ENCODE assay signal across 1 cellular context in genomic region chr15:61893146-61893545, GRCh38.
TF ChIP-seq lines count a peak whose summit lies in the region.

No MANE protein-coding gene starts in this region.

TF ChIP-seq in K562, 482 proteins besides CTCF, POLR2A, EP300 and RAD21 (continued from another document):
- TF ChIP-seq RERE (CRISPR knock-in tag; IDR thresholded peaks at IDR 0.05; ENCODE audit: borderline replicate concordance) (no peak), TAF1 (IDR thresholded peaks at IDR 0.05; ENCODE audit: control insufficient read depth, extremely low read depth, insufficient read depth, low read length, severe bottlenecking) (no peak), ZNF644 (tag; IDR thresholded peaks at IDR 0.05; ENCODE audit: low read depth) (no peak), PTBP1 (IDR thresholded peaks at IDR 0.05; ENCODE audit: low read depth, low read length) (no peak), CBX3 (IDR thresholded peaks at IDR 0.05; ENCODE audit: borderline replicate concordance in 1 of 2, low read length in 2 of 2) (no peak), ZBTB1 (CRISPR knock-in tag; IDR thresholded peaks at IDR 0.05; ENCODE audit: borderline replicate concordance, low read depth) (no peak), YBX1 (IDR thresholded peaks at IDR 0.05) (no peak), HCFC1 (IDR thresholded peaks at IDR 0.05; ENCODE audit: low read depth, low read length) (no peak), TARDBP (IDR thresholded peaks at IDR 0.05) (no peak), ZBTB12 (CRISPR knock-in tag; IDR thresholded peaks at IDR 0.05) (no peak), ZNF830 (CRISPR knock-in tag; IDR thresholded peaks at IDR 0.05) (no peak), POLR2H (tag; IDR thresholded peaks at IDR 0.05; ENCODE audit: low read depth) (no peak), FUS (optimal IDR thresholded peaks at IDR 0.05; ENCODE audit: low read depth, low read length) (no peak), TCF7L2 (IDR thresholded peaks at IDR 0.05; ENCODE audit: low read depth, low read length) (no peak), ZNF318 (IDR thresholded peaks at IDR 0.05; ENCODE audit: borderline replicate concordance in 1 of 2, low read depth in 1 of 2) (no peak), CBFB (CRISPR knock-in tag; IDR thresholded peaks at IDR 0.05) (no peak)
